In genomic region chr11:36037031-36037430, GRCh38 we compare ENCODE assay signal across 15 cellular contexts.
DNase-seq lines count a peak whose midpoint lies in the region; ATAC-seq and TF ChIP-seq lines count a peak whose summit lies in the region.
"Had no signal": no experiment of that assay in that cellular context is flagged by ENCODE, and none has a peak within 500 bp of the region (broad histone marks: within the 10 kb centered on the region; RNA-seq: fewer than 3 reads in every experiment).

No MANE protein-coding gene starts in this region.

- H3K79me2 ChIP-seq in mammary epithelial cell (ENCODE audit: insufficient read depth, low read length): peaks cover 26% of the 10 kb centered on the region

- no peak overlapping the region for H3K9ac ChIP-seq in mammary epithelial cell (ENCODE audit: insufficient read depth, low read length)

- H2AFZ ChIP-seq in mammary epithelial cell (ENCODE audit: low read depth, low read length): no peak overlapping the region

- CTCF ChIA-PET in mammary epithelial cell (lab: Charles Lee; ENCODE audit: low non-redundant PET): no interaction called here

- H3K4me3 ChIP-seq in mammary epithelial cell (replicated peaks in 1 of 3; ENCODE audit: insufficient read depth in 1 of 3, low read depth in 2 of 3, low read length in 3 of 3) (no peak overlapping the region), tibial artery (no peak overlapping the region)
- H3K4me3 ChIP-seq: A549, thoracic aorta had no signal

- H3K27me3 ChIP-seq in mammary epithelial cell (ENCODE audit: insufficient read depth, low read length): no peaks in the 10 kb centered on the region
- H3K27me3 ChIP-seq in tibial artery: no peaks in the 10 kb centered on the region

- ATAC-seq in GM21390 (IDR thresholded peaks at IDR 0.05; ENCODE audit: unreplicated experiment): no peak
- ATAC-seq: A549, natural killer cell had no signal

- BruUV-seq in mammary epithelial cell (replicated peaks; lab: Mats Ljungman, UMichigan): no TSS peak

- in situ Hi-C loops in mammary epithelial cell (cut with MboI; ENCODE audit: low sequenced_read_pairs in 2 of 2): loop anchor here in 1 of 2 donors (25.0 kb wide), 1 partner anchor 225 kb away; no protein-coding TSS in a partner anchor

- H3K9me3 ChIP-seq in mammary epithelial cell (replicated peaks; ENCODE audit: insufficient read depth, low read length): no peaks in the 10 kb centered on the region
- H3K9me3 ChIP-seq in tibial artery: no peaks in the 10 kb centered on the region
- H3K9me3 ChIP-seq: A549, thoracic aorta had no signal

- WGBS in mammary epithelial cell (ENCODE audit: low coverage, missing lambda C conversion rate): 22% methylated on average over 7 of the region's 7 CpGs

- peaks cover 22% of the 10 kb centered on the region for H3K4me1 ChIP-seq in mammary epithelial cell (ENCODE audit: insufficient read depth, low read length)
- peaks cover 0 to 14% (median 10%) of the 10 kb centered on the region in 4 donors for H3K4me1 ChIP-seq in tibial artery

- dilution Hi-C loops in mammary epithelial cell (cut with HindIII; ENCODE audit: low sequenced_read_pairs): no loop called here

- DNase-seq in A172 (ENCODE audit: low spot score) (peak; percentile 52), LHCN-M2 (ENCODE audit: low read depth) (peak; percentile 58), mammary epithelial cell (peak; percentile 34), kidney tubule cell (ENCODE audit: low spot score) (peak; percentile 88), epidermal melanocyte (ENCODE audit: insufficient read length, low spot score) (no peak), tibial artery (no peak), NCI-H1417 (lab: John Stamatoyannopoulos, UW) (no peak)
- DNase-seq: cortex of kidney, immature natural killer cell, natural killer cell, NCI-H1417 treated with DMSO at 0.1 percent for 48 hours, NCI-H69 had no signal

- no peaks in the 10 kb centered on the region for H4K20me1 ChIP-seq in mammary epithelial cell (ENCODE audit: insufficient read depth, low read length)

- H3K36me3 ChIP-seq in mammary epithelial cell (ENCODE audit: insufficient read depth, low read length) (no peaks in the 10 kb centered on the region), tibial artery (no peaks in the 10 kb centered on the region)
- H3K36me3 ChIP-seq: thoracic aorta had no signal

- H3K4me2 ChIP-seq in mammary epithelial cell (ENCODE audit: insufficient read depth, low read depth, low read length): no peak overlapping the region
- H3K4me2 ChIP-seq: A549 had no signal

- intact Hi-C loops in mammary epithelial cell (cut with micrococcal nuclease): no loop called here
- intact Hi-C loops in tibial artery (cut with DNase I; ENCODE audit: low total_unique reads): no loop called here

- TF ChIP-seq CTCF in mammary epithelial cell (conservative IDR thresholded peaks at IDR 0.05 in 1 of 2, IDR thresholded peaks at IDR 0.05 in 1 of 2; ENCODE audit: extremely low read depth in 1 of 2, insufficient read depth in 1 of 2, low read depth in 1 of 2, low read length in 2 of 2): no peak
- no peak for TF ChIP-seq CTCF in tibial artery (IDR thresholded peaks at IDR 0.05)

- H3K27ac ChIP-seq in mammary epithelial cell (ENCODE audit: insufficient read depth, low read depth, low read length) (no peak overlapping the region), tibial artery (no peak overlapping the region)
- H3K27ac ChIP-seq: thoracic aorta had no signal

Comparison
In these comparisons a context has a peak if more than half of its experiments do, and no peak if none do; other contexts are left out.
1. DNase-seq: peak in A172 (single experiment), LHCN-M2 (single experiment), mammary epithelial cell (single experiment) and kidney tubule cell (single experiment); none in epidermal melanocyte (single experiment), tibial artery (0 of 2) and NCI-H1417 (0 of 3).